Comparison of ENCODE assay signal across 8 cellular contexts in the genomic region with DNA sequence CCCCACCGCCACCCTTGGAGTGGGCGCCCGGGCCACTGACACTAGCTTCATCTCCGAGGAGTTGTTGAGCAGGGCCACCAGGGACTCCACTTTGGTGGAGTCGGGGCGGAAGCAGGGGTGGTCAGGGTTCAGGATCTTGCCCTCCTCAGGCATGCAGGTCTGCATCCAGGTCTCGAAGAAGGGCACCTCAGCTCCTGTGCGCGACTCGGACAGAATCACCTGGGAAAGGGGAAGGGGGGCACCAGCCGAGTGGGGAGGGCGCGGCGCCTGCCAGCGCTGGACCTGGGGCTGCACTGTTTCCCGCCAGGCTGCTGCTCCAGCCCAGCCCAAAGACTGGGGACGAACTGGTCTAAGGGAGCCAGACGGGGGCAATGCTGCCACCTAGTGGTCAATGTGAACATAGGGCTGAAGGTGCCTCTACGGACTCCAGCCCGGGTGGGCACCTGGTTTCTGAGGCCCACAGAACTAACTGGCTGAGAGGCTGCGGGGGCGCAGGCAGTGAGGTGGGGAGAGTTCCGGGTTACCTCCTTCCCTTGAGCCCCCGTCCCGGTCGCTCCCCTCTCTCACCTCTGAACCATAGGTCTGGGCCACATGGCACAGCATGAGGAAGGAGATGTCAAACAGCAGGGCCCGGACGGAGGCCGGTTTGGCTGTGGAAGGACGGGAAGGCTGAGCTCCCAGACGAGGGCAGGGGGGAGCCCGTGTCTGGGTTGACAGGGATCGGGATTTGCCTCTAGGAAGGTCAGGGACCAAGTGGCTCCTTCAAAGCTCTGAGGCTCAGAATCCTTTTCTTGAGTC. TPM values are rescaled to one million over a fixed set of nuclear protein-coding genes. Genes with fewer than 3 reads are reported as not detected.
A peak's percentile ranks its signal among the peaks of the same experiment; 100 is the strongest.
DNase-seq lines count a peak whose midpoint lies in the region; ATAC-seq and TF ChIP-seq lines count a peak whose summit lies in the region.

No MANE protein-coding gene starts in this region.

- no peak overlapping the region for H3K27ac Mint-ChIP-seq in activated CD4-positive, alpha-beta memory T cell treated with anti-CD3 and anti-CD28 coated beads for 36 hours

- DNase-seq in CD1c-positive myeloid dendritic cell (ENCODE audit: extremely low spot score) (peak; percentile 80), NCI-H82 (lab: John Stamatoyannopoulos, UW) (peak; percentile 93), ecto neural progenitor cell (ENCODE audit: low spot score) (peak; percentile 92), lower lobe of right lung (peak; percentile 87)
- DNase-seq in activated CD4-positive, alpha-beta memory T cell treated with anti-CD3 and anti-CD28 coated beads for 36 hours: peak; percentile 82
- peak; percentile 43 to 76 (median 55) for DNase-seq in stimulated activated CD4-positive, alpha-beta T cell treated with anti-CD3 and anti-CD28 coated beads, TNF-alpha, amount 100 ng/mL, for 48 hours (ENCODE audit: low read depth in 3 of 3)

- CTCF ChIA-PET in activated CD4-positive, alpha-beta memory T cell treated with anti-CD3 and anti-CD28 coated beads for 36 hours (lab: Charles Lee): interaction anchor here (0.6 to 6.3 kb wide), 44 partner anchors 10 to 627 kb away, joined by 3 to 85 read pairs (median 4); partner anchors contain the start of genes CSF3, MED24, MIEN1 and NR1D1

- H3K4me3 Mint-ChIP-seq in activated CD4-positive, alpha-beta memory T cell treated with anti-CD3 and anti-CD28 coated beads for 36 hours: no peak overlapping the region

- peaks cover 53% of the 10 kb centered on the region for H3K4me1 ChIP-seq in lower lobe of right lung

- peaks cover 21% of the 10 kb centered on the region for H3K4me1 Mint-ChIP-seq in activated CD4-positive, alpha-beta memory T cell treated with anti-CD3 and anti-CD28 coated beads for 36 hours (ENCODE audit: low read depth)

- H3K36me3 Mint-ChIP-seq in activated CD4-positive, alpha-beta memory T cell treated with anti-CD3 and anti-CD28 coated beads for 36 hours: peaks cover 43% of the 10 kb centered on the region

- no peaks in the 10 kb centered on the region for H3K27me3 ChIP-seq in lower lobe of right lung (ENCODE audit: low read depth)

- peak; percentile 63 for ATAC-seq in HG02678 (IDR thresholded peaks at IDR 0.05; ENCODE audit: unreplicated experiment)
- peak; percentile 85 to 88 for ATAC-seq in lower lobe of right lung
- no peak for ATAC-seq in GM21723 (IDR thresholded peaks at IDR 0.05; ENCODE audit: unreplicated experiment)

- H3K9me3 Mint-ChIP-seq in activated CD4-positive, alpha-beta memory T cell treated with anti-CD3 and anti-CD28 coated beads for 36 hours: no peaks in the 10 kb centered on the region

- no peaks in the 10 kb centered on the region for H3K27me3 Mint-ChIP-seq in activated CD4-positive, alpha-beta memory T cell treated with anti-CD3 and anti-CD28 coated beads for 36 hours

- H3K9me3 ChIP-seq in lower lobe of right lung: no peaks in the 10 kb centered on the region

- POLR2A ChIA-PET in activated CD4-positive, alpha-beta memory T cell treated with anti-CD3 and anti-CD28 coated beads for 36 hours (lab: Charles Lee): interaction anchor here (0.6 kb wide), 1 partner anchor 80 kb away, joined by 3 read pairs; no protein-coding TSS in a partner anchor

- intact Hi-C loops in activated CD4-positive, alpha-beta memory T cell treated with anti-CD3 and anti-CD28 coated beads for 36 hours (cut with micrococcal nuclease): loop anchor here (5.0 to 10.0 kb wide), 2 partner anchors 85 to 148 kb away; partner anchors contain the start of gene RAPGEFL1
- intact Hi-C loops in lower lobe of right lung (cut with DNase I): no loop called here

- H3K4me3 ChIP-seq in lower lobe of right lung: no peak overlapping the region

- H3K36me3 ChIP-seq in lower lobe of right lung: peaks cover 93% of the 10 kb centered on the region

- TF ChIP-seq CTCF in lower lobe of right lung (IDR thresholded peaks at IDR 0.05): peak; percentile 96

- peak overlapping the region; percentile 37 for H3K27ac ChIP-seq in lower lobe of right lung

RNA-seq across cellular contexts. Expression of gene CSF3, which starts 11.8 kb away (rescaled TPM):
- not detected for total RNA-seq in activated CD4-positive, alpha-beta memory T cell treated with anti-CD3 and anti-CD28 coated beads for 36 hours
- total RNA-seq in lower lobe of right lung: 1.9 TPM

RNA-seq across cellular contexts. Expression of gene MED24, which starts 27.2 kb away (rescaled TPM):
- total RNA-seq in activated CD4-positive, alpha-beta memory T cell treated with anti-CD3 and anti-CD28 coated beads for 36 hours: 10 to 100 TPM; 89.2 to 99.9 TPM
- total RNA-seq in lower lobe of right lung: 59.6 TPM

RNA-seq across cellular contexts. Expression of gene THRA, which starts 35.8 kb away (rescaled TPM):
- total RNA-seq in activated CD4-positive, alpha-beta memory T cell treated with anti-CD3 and anti-CD28 coated beads for 36 hours: 10 to 100 TPM; 12.5 to 13.4 TPM
- 50.1 TPM for total RNA-seq in lower lobe of right lung

RNA-seq across cellular contexts. Expression of gene PSMD3, which starts 46.4 kb away (rescaled TPM):
- 100 to 1,000 TPM; 120 to 124 TPM for total RNA-seq in activated CD4-positive, alpha-beta memory T cell treated with anti-CD3 and anti-CD28 coated beads for 36 hours
- 79.3 TPM for total RNA-seq in lower lobe of right lung
